ENCODE assay signal across 1 cellular context in genomic region chrX:38282044-38282443, GRCh38.
TF ChIP-seq lines count a peak whose summit lies in the region.

No MANE protein-coding gene starts in this region.

TF ChIP-seq in SK-N-SH, 30 proteins besides CTCF, POLR2A, EP300 and RAD21 (continued from another document):
- no peak for TF ChIP-seq RCOR1 (IDR thresholded peaks at IDR 0.05; ENCODE audit: low read length)
- TF ChIP-seq, protein P1, sequence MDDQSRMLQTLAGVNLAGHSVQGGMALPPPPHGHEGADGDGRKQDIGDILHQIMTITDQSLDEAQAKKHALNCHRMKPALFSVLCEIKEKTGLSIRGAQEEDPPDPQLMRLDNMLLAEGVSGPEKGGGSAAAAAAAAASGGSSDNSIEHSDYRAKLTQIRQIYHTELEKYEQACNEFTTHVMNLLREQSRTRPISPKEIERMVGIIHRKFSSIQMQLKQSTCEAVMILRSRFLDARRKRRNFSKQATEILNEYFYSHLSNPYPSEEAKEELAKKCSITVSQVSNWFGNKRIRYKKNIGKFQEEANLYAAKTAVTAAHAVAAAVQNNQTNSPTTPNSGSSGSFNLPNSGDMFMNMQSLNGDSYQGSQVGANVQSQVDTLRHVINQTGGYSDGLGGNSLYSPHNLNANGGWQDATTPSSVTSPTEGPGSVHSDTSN (IDR thresholded peaks at IDR 0.05): no peak
- TF ChIP-seq FOXJ3 (CRISPR knock-in tag; IDR thresholded peaks at IDR 0.05): no peak
- TF ChIP-seq RXRA (IDR thresholded peaks at IDR 0.05; ENCODE audit: borderline replicate concordance, low read depth): no peak
- TF ChIP-seq TEAD4 (IDR thresholded peaks at IDR 0.05; ENCODE audit: borderline replicate concordance, insufficient read depth): no peak
- no peak for TF ChIP-seq TAF1 (IDR thresholded peaks at IDR 0.05; ENCODE audit: borderline replicate concordance, low read depth, low read length)
- TF ChIP-seq YY1 (IDR thresholded peaks at IDR 0.05; ENCODE audit: low read depth): no peak
